Comparison of ENCODE assay signal across 2 cellular contexts in genomic region chr13:32501058-32501457, GRCh38.
TF ChIP-seq lines count a peak whose summit lies in the region.

No MANE protein-coding gene starts in this region.

TF ChIP-seq in IMR-90, 13 proteins besides CTCF, POLR2A, EP300 and RAD21:
- TF ChIP-seq ELK1 (IDR thresholded peaks at IDR 0.05; ENCODE audit: borderline replicate concordance, low read depth, low read length) = no peak
- TF ChIP-seq NFE2L2 (IDR thresholded peaks at IDR 0.05; ENCODE audit: low read depth, low read length) = no peak
- no peak for TF ChIP-seq MAZ (IDR thresholded peaks at IDR 0.05; ENCODE audit: borderline replicate concordance, low read depth, low read length)
- TF ChIP-seq RFX5 (IDR thresholded peaks at IDR 0.05; ENCODE audit: low read depth, low read length) = no peak
- no peak for TF ChIP-seq CHD1 (IDR thresholded peaks at IDR 0.05; ENCODE audit: low read depth, low read length)
- no peak for TF ChIP-seq MAFK (IDR thresholded peaks at IDR 0.05; ENCODE audit: low read depth, low read length)
- no peak for TF ChIP-seq CEBPB (IDR thresholded peaks at IDR 0.05; ENCODE audit: low read depth, low read length)
- TF ChIP-seq USF2 (IDR thresholded peaks at IDR 0.05; ENCODE audit: low read depth, low read length) = no peak
- TF ChIP-seq MXI1 (IDR thresholded peaks at IDR 0.05; ENCODE audit: borderline replicate concordance, low read depth, low read length) = no peak
- TF ChIP-seq SMC3 (IDR thresholded peaks at IDR 0.05; ENCODE audit: low read depth, low read length) = no peak
- no peak for TF ChIP-seq RCOR1 (IDR thresholded peaks at IDR 0.05; ENCODE audit: insufficient replicate concordance, low read length)

TF ChIP-seq in K562, 482 proteins besides CTCF, POLR2A, EP300 and RAD21:
- TF ChIP-seq JUND (IDR thresholded peaks at IDR 0.05; ENCODE audit: borderline replicate concordance, low read depth, low read length) (peak; percentile 48; the same call in 1 of the 2 replicates), JUND (tag; IDR thresholded peaks at IDR 0.05; ENCODE audit: borderline replicate concordance, low read depth, low read length) (no peak), ARID4B (CRISPR knock-in tag; IDR thresholded peaks at IDR 0.05) (no peak), YBX1 (IDR thresholded peaks at IDR 0.05) (no peak), ZNF143 (CRISPR knock-in tag; IDR thresholded peaks at IDR 0.05) (no peak), FOSL1 (tag; conservative IDR thresholded peaks at IDR 0.05) (peak; percentile 46), HBP1 (CRISPR knock-in tag; IDR thresholded peaks at IDR 0.05) (no peak), ATF3 (IDR thresholded peaks at IDR 0.05) (peak; percentile 68), ATF3 (CRISPR knock-in tag; conservative IDR thresholded peaks at IDR 0.05) (no peak), ZBTB8A (IDR thresholded peaks at IDR 0.05; ENCODE audit: partially characterized antibody) (no peak)
TF ChIP-seq in K562: peak in this region for 3.
